Comparison of ENCODE assay signal across 1 cellular context in the genomic region with DNA sequence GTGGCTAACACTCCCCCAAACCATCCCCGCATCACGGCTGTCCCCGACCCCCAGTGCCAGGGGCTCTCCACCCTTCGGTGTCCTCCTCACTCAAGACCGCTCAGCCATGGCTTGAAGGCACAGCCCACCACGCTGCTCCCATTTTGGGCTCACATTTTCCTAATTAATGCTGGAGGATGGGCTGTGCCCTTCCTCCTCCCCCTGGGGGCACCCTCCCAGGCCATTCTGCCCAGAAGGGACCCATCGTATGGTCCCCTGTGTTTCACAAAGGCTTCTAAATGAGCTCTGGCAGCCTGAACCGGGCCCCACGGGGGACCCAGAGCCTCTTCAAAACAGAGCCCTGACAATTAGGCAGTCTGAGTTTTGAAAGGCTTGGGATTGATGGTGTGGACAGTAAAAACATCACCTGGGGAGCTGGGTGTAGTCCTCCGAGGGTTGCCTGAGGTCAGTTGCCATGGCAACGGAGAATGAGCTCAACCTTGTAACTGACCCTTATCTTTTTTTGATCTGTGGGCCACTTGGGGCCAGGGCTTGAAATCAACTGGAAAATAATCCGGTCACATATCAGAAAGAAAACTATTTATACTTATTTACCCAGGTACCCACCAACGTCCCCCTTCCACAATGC.
TF ChIP-seq lines count a peak whose summit lies in the region.

No MANE protein-coding gene starts in this region.

TF ChIP-seq in GM23338, 12 proteins besides CTCF, POLR2A, EP300 and RAD21 (continued from another document):
- TF ChIP-seq, protein P1, sequence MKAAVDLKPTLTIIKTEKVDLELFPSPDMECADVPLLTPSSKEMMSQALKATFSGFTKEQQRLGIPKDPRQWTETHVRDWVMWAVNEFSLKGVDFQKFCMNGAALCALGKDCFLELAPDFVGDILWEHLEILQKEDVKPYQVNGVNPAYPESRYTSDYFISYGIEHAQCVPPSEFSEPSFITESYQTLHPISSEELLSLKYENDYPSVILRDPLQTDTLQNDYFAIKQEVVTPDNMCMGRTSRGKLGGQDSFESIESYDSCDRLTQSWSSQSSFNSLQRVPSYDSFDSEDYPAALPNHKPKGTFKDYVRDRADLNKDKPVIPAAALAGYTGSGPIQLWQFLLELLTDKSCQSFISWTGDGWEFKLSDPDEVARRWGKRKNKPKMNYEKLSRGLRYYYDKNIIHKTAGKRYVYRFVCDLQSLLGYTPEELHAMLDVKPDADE (IDR thresholded peaks at IDR 0.05): no peak
